In the genomic region with DNA sequence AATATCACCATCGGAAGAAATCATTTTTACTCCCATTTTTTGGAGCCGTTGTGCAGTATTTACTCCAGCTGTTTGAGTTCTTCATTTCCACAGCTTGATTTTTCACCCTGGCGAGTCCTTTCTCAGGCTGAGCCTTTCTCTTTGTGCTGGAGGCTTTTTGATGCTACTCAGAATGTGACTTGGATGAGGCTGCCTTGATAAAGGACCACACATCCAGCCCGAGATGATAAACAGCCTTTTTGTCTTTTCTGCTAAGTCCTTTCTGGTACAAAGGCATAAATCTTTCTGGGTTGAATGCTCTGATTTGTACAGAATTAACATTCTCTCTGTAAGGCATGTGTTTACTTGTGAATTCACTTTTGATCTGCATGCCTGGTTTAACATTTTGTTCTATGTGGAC, we compare ENCODE assay signal across 15 cellular contexts. TPM values are rescaled to one million over a fixed set of nuclear protein-coding genes. Genes with fewer than 3 reads are reported as not detected.
DNase-seq lines count a peak whose midpoint lies in the region; ATAC-seq and TF ChIP-seq lines count a peak whose summit lies in the region.
"Had no signal": no experiment of that assay in that cellular context is flagged by ENCODE, and none has a peak within 500 bp of the region (broad histone marks: within the 10 kb centered on the region; RNA-seq: fewer than 3 reads in every experiment).

No MANE protein-coding gene starts in this region.

- H3K4me1 ChIP-seq in neuron (ENCODE audit: insufficient read depth, low read length) (peaks cover 21% of the 10 kb centered on the region), SJCRH30 (no peaks in the 10 kb centered on the region), adrenal gland (replicated peaks in 1 of 2) (no peaks in the 10 kb centered on the region), foreskin keratinocyte (peaks cover 3% of the 10 kb centered on the region)

- no peaks in the 10 kb centered on the region for H3K9me3 ChIP-seq in neuron (ENCODE audit: low read length)
- no peaks in the 10 kb centered on the region for H3K9me3 ChIP-seq in SJCRH30 (replicated peaks)
- H3K9me3 ChIP-seq in adrenal gland (replicated peaks in 1 of 3): no peaks in the 10 kb centered on the region
- H3K9me3 ChIP-seq: HAP-1 had no signal

- H3K4me3 ChIP-seq in neuron (ENCODE audit: low read length): no peak overlapping the region
- no peak overlapping the region for H3K4me3 ChIP-seq in SJCRH30
- no peak overlapping the region for H3K4me3 ChIP-seq in adrenal gland
- H3K4me3 ChIP-seq: BLaER1, HAP-1 had no signal

- H2AFZ ChIP-seq in neuron (ENCODE audit: low read depth, low read length): peak overlapping the region; percentile 40

- H3K36me3 ChIP-seq in neuron (ENCODE audit: insufficient read depth, low read length) (no peaks in the 10 kb centered on the region), SJCRH30 (no peaks in the 10 kb centered on the region), adrenal gland (replicated peaks in 1 of 2) (no peaks in the 10 kb centered on the region)
- H3K36me3 ChIP-seq: BLaER1, HAP-1 had no signal

- H3K27me3 ChIP-seq in layer of hippocampus (ENCODE audit: control insufficient read depth, insufficient read depth, low read length) (no peaks in the 10 kb centered on the region), neuron (ENCODE audit: insufficient read depth, low read length) (no peaks in the 10 kb centered on the region), SJCRH30 (no peaks in the 10 kb centered on the region), adrenal gland (peaks cover 5% of the 10 kb centered on the region), foreskin keratinocyte (peaks cover 37% of the 10 kb centered on the region)
- H3K27me3 ChIP-seq: BLaER1 had no signal

- TF ChIP-seq CTCF in adrenal gland (IDR thresholded peaks at IDR 0.05): no peak
- no peak for TF ChIP-seq CTCF in foreskin keratinocyte (conservative IDR thresholded peaks at IDR 0.05)

- H3K27ac ChIP-seq in cingulate gyrus (ENCODE audit: low read depth, low read length): peak overlapping the region; percentile 55
- peak overlapping the region; percentile 73 for H3K27ac ChIP-seq in layer of hippocampus (ENCODE audit: low read depth, low read length)
- H3K27ac ChIP-seq in SJCRH30: no peak overlapping the region
- H3K27ac ChIP-seq in adrenal gland: no peak overlapping the region
- H3K27ac ChIP-seq in foreskin keratinocyte: no peak overlapping the region
- H3K27ac ChIP-seq: 22Rv1, BLaER1 had no signal

- TF ChIP-seq POLR2A in adrenal gland (IDR thresholded peaks at IDR 0.05): no peak

- intact Hi-C loops in adrenal gland (cut with DNase I): no loop called here

- DNase-seq in Ammon's horn (ENCODE audit: low spot score) (peak; percentile 51), SJCRH30 (no peak), adrenal gland (no peak), H4 (ENCODE audit: low spot score) (no peak), foreskin keratinocyte (no peak)
- DNase-seq: CD8-positive, alpha-beta memory T cell; DMS53; GOT3 had no signal

- no peak for ATAC-seq in foreskin keratinocyte
- ATAC-seq: HepG2 had no signal

- WGBS in adrenal gland, 4 donors: 57 to 64% (median 63%) methylated on average over 4 of the region's 4 CpGs

RNA-seq across cellular contexts. Expression of a gene that starts 17.6 kb away (rescaled TPM):
- 8.8 and 9.9 TPM in 2 replicates for total RNA-seq in SJCRH30 (2014; rRNA removed; shearing (Covaris generic))
- 10 to 100 TPM; 11.7 to 21.3 (median 15.8) TPM for total RNA-seq in adrenal gland
- polyA plus RNA-seq in adrenal gland: 10 to 100 TPM in 2 of 3 donors, 1 to 10 TPM in 1; 3.8 to 23.9 (median 20.7) TPM
- 10.3 and 14.7 TPM in 2 replicates for total RNA-seq in H4 (2014; rRNA removed; shearing (Covaris generic))
- 15.0 and 15.2 TPM in 2 replicates for total RNA-seq in foreskin keratinocyte
- 12.1 and 13.5 TPM in 2 replicates for polyA plus RNA-seq in foreskin keratinocyte

Comparison
In these comparisons a context has a peak if more than half of its experiments do, and no peak if none do; other contexts are left out.
1. H3K27ac ChIP-seq: peak in cingulate gyrus (single experiment) and layer of hippocampus (single experiment); none in SJCRH30 (single experiment), adrenal gland (0 of 5) and foreskin keratinocyte (single experiment).